Comparison of ENCODE assay signal across 1 cellular context in the genomic region with DNA sequence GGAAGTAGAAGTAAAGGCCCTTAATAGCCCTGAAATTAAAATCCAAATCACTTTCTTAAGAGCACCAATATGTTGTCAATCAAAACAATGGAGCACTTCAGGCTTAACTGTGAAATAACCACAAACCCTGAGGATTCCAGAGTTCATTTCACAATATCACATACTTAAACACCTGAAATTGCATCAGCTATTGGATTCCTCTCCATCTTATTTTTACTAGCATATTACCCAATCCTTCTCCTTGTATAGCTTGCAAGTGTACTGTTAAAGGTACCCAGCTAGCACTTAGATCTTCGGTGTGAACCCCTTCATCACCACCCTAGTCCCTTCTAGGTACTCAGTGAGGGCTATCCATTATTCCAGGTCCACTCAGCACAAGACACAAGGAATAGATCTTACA.
A peak's percentile ranks its signal among the peaks of the same experiment; 100 is the strongest.
TF ChIP-seq lines count a peak whose summit lies in the region.

No MANE protein-coding gene starts in this region.

TF ChIP-seq in IMR-90, 13 proteins besides CTCF, POLR2A, EP300 and RAD21:
- TF ChIP-seq RCOR1 (IDR thresholded peaks at IDR 0.05; ENCODE audit: insufficient replicate concordance, low read length) (no peak), CEBPB (IDR thresholded peaks at IDR 0.05; ENCODE audit: low read depth, low read length) (peak; percentile 33; the same call in 1 of the 2 replicates)
